Comparison of ENCODE assay signal across 1 cellular context in the genomic region with DNA sequence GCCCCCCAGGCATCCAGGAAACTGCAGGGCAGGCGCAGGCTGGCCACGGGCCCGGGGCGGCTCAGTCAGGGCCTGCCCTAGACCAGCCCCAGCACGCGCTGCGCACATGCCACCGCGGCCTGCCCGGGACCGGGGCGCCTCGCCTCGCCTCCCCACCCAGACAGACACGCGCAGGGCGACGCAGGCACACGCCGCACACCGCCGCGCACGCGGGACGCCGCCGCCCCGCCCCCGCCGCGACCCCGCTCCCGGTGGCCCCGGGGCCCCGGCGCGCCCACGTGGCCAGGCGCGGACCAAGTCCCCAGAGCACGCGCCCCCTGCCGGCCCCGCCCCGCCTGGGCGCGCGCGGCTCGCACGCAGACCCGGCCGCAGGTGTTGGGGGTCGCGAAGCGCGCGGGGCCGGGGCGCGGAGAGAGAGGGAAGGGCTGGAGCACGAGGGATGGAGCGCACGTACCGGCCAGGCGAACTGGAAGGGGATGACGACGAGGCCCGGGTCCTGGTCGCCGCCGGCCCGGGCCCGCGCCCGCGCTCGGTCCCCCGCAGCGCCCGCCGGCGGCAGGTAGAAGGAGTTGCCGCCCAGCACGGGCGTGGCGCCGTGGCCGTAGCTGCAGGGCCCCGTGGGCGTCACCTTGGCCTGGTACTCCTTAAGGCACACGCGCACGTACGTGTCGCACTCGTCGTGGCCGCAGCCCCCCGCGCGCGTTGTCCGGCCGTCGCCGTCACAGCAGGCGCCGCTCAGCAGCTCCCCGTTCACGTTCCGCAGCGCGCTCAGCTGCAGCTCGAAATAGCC.
TF ChIP-seq lines count a peak whose summit lies in the region.

No MANE protein-coding gene starts in this region.

TF ChIP-seq in A549, 52 proteins besides CTCF, POLR2A, EP300 and RAD21 (continued from another document):
- no peak for TF ChIP-seq RCOR1 (IDR thresholded peaks at IDR 0.05; ENCODE audit: low read depth, low read length)
- no peak for TF ChIP-seq BHLHE40 (IDR thresholded peaks at IDR 0.05; ENCODE audit: low read depth, low read length)
- no peak for TF ChIP-seq HOXB5 (CRISPR knock-in tag; IDR thresholded peaks at IDR 0.05)
- no peak for TF ChIP-seq NR3C1 (IDR thresholded peaks at IDR 0.05)
- no peak for TF ChIP-seq GATA3 (IDR thresholded peaks at IDR 0.05; ENCODE audit: borderline replicate concordance)
- TF ChIP-seq JUN (IDR thresholded peaks at IDR 0.05) = peak in 1 of 2 experiments; percentile 29; a peak in 1 of 5 replicates
- no peak for TF ChIP-seq ELK1 (IDR thresholded peaks at IDR 0.05; ENCODE audit: low read depth, low read length)
- no peak for TF ChIP-seq CHD4 (IDR thresholded peaks at IDR 0.05; ENCODE audit: borderline replicate concordance)
- TF ChIP-seq MAZ (IDR thresholded peaks at IDR 0.05; ENCODE audit: borderline replicate concordance, low read depth, low read length) = no peak
- TF ChIP-seq TFCP2L1 (CRISPR knock-in tag; IDR thresholded peaks at IDR 0.05) = no peak
- TF ChIP-seq FOXS1 (CRISPR knock-in tag; IDR thresholded peaks at IDR 0.05) = no peak
- TF ChIP-seq CHD2 (IDR thresholded peaks at IDR 0.05; ENCODE audit: low read length, partially characterized antibody) = no peak
- no peak for TF ChIP-seq PHF8 (IDR thresholded peaks at IDR 0.05; ENCODE audit: borderline replicate concordance, low read depth)
- TF ChIP-seq, protein P1, sequence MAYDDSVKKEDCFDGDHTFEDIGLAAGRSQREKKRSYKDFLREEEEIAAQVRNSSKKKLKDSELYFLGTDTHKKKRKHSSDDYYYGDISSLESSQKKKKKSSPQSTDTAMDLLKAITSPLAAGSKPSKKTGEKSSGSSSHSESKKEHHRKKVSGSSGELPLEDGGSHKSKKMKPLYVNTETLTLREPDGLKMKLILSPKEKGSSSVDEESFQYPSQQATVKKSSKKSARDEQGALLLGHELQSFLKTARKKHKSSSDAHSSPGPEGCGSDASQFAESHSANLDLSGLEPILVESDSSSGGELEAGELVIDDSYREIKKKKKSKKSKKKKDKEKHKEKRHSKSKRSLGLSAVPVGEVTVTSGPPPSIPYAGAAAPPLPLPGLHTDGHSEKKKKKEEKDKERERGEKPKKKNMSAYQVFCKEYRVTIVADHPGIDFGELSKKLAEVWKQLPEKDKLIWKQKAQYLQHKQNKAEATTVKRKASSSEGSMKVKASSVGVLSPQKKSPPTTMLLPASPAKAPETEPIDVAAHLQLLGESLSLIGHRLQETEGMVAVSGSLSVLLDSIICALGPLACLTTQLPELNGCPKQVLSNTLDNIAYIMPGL (CRISPR knock-in tag; IDR thresholded peaks at IDR 0.05; ENCODE audit: borderline replicate concordance) = no peak
- no peak for TF ChIP-seq NPAS2 (CRISPR knock-in tag; IDR thresholded peaks at IDR 0.05; ENCODE audit: borderline replicate concordance)
- TF ChIP-seq FOSL2 (IDR thresholded peaks at IDR 0.05) = no peak
- no peak for TF ChIP-seq FOSL2 (CRISPR knock-in tag; IDR thresholded peaks at IDR 0.05)
- no peak for TF ChIP-seq FOSB (CRISPR knock-in tag; IDR thresholded peaks at IDR 0.05)
- TF ChIP-seq SREBF2 (IDR thresholded peaks at IDR 0.05) = no peak
- TF ChIP-seq ZFP36 (IDR thresholded peaks at IDR 0.05; ENCODE audit: borderline replicate concordance, partially characterized antibody) = no peak
- TF ChIP-seq, protein P2, sequence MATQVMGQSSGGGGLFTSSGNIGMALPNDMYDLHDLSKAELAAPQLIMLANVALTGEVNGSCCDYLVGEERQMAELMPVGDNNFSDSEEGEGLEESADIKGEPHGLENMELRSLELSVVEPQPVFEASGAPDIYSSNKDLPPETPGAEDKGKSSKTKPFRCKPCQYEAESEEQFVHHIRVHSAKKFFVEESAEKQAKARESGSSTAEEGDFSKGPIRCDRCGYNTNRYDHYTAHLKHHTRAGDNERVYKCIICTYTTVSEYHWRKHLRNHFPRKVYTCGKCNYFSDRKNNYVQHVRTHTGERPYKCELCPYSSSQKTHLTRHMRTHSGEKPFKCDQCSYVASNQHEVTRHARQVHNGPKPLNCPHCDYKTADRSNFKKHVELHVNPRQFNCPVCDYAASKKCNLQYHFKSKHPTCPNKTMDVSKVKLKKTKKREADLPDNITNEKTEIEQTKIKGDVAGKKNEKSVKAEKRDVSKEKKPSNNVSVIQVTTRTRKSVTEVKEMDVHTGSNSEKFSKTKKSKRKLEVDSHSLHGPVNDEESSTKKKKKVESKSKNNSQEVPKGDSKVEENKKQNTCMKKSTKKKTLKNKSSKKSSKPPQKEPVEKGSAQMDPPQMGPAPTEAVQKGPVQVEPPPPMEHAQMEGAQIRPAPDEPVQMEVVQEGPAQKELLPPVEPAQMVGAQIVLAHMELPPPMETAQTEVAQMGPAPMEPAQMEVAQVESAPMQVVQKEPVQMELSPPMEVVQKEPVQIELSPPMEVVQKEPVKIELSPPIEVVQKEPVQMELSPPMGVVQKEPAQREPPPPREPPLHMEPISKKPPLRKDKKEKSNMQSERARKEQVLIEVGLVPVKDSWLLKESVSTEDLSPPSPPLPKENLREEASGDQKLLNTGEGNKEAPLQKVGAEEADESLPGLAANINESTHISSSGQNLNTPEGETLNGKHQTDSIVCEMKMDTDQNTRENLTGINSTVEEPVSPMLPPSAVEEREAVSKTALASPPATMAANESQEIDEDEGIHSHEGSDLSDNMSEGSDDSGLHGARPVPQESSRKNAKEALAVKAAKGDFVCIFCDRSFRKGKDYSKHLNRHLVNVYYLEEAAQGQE (IDR thresholded peaks at IDR 0.05) = no peak
- TF ChIP-seq NFE2L2 (conservative IDR thresholded peaks at IDR 0.05; ENCODE audit: low read length) = no peak
- TF ChIP-seq SMC3 (IDR thresholded peaks at IDR 0.05) = 0 out of 3 replicates have a peak, but pooled peaks have one; percentile 20
- TF ChIP-seq TP53 (CRISPR knock-in tag; IDR thresholded peaks at IDR 0.05) = peak; percentile 27; the same call in 1 of the 2 replicates
- no peak for TF ChIP-seq ZNF302 (CRISPR knock-in tag; IDR thresholded peaks at IDR 0.05)
- no peak for TF ChIP-seq HES2 (IDR thresholded peaks at IDR 0.05)
- no peak for TF ChIP-seq HDAC2 (IDR thresholded peaks at IDR 0.05)
- TF ChIP-seq KDM5A (IDR thresholded peaks at IDR 0.05) = no peak
- no peak for TF ChIP-seq POLR2AphosphoS2 (conservative IDR thresholded peaks at IDR 0.05; ENCODE audit: low read length)
- TF ChIP-seq CBX2 (IDR thresholded peaks at IDR 0.05; ENCODE audit: borderline replicate concordance, low read depth) = no peak
- TF ChIP-seq EHMT2 (IDR thresholded peaks at IDR 0.05; ENCODE audit: low read depth) = no peak
- TF ChIP-seq, protein P3, sequence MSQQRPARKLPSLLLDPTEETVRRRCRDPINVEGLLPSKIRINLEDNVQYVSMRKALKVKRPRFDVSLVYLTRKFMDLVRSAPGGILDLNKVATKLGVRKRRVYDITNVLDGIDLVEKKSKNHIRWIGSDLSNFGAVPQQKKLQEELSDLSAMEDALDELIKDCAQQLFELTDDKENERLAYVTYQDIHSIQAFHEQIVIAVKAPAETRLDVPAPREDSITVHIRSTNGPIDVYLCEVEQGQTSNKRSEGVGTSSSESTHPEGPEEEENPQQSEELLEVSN (IDR thresholded peaks at IDR 0.05; ENCODE audit: borderline replicate concordance, low read depth) = 0 out of 2 replicates have a peak, but pooled peaks have one; percentile 21
- TF ChIP-seq RNF2 (IDR thresholded peaks at IDR 0.05; ENCODE audit: borderline replicate concordance, low read depth) = peak; percentile 82; the same call in 1 of the 2 replicates
- no peak for TF ChIP-seq BCL3 (IDR thresholded peaks at IDR 0.05)
- TF ChIP-seq CBX8 (IDR thresholded peaks at IDR 0.05) = no peak
- TF ChIP-seq RARB (CRISPR knock-in tag; IDR thresholded peaks at IDR 0.05) = no peak
- no peak for TF ChIP-seq HOXB13 (CRISPR knock-in tag; IDR thresholded peaks at IDR 0.05; ENCODE audit: low read depth)
- TF ChIP-seq ESRRA (IDR thresholded peaks at IDR 0.05; ENCODE audit: borderline replicate concordance, low read length) = no peak
- TF ChIP-seq, protein P4, sequence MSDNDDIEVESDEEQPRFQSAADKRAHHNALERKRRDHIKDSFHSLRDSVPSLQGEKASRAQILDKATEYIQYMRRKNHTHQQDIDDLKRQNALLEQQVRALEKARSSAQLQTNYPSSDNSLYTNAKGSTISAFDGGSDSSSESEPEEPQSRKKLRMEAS (IDR thresholded peaks at IDR 0.05) = peak; percentile 73
- TF ChIP-seq CEBPB (IDR thresholded peaks at IDR 0.05) = no peak
- TF ChIP-seq KDM1A (IDR thresholded peaks at IDR 0.05; ENCODE audit: low read depth) = no peak
- no peak for TF ChIP-seq ZSCAN20 (CRISPR knock-in tag; IDR thresholded peaks at IDR 0.05)
- no peak for TF ChIP-seq EHF (CRISPR knock-in tag; IDR thresholded peaks at IDR 0.05)
- no peak for TF ChIP-seq ATOH8 (CRISPR knock-in tag; IDR thresholded peaks at IDR 0.05; ENCODE audit: low read depth)
- 0 out of 2 replicates have a peak, but pooled peaks have one; percentile 6 for TF ChIP-seq MYC (IDR thresholded peaks at IDR 0.05; ENCODE audit: borderline replicate concordance, low read length)
